In genomic region chr13:111204438-111205177, GRCh38 we compare ENCODE assay signal across 9 cellular contexts.
A peak's percentile ranks its signal among the peaks of the same experiment; 100 is the strongest.
DNase-seq lines count a peak whose midpoint lies in the region; ATAC-seq and TF ChIP-seq lines count a peak whose summit lies in the region.
"Had no signal": no experiment of that assay in that cellular context is flagged by ENCODE, and none has a peak within 500 bp of the region (broad histone marks: within the 10 kb centered on the region; RNA-seq: fewer than 3 reads in every experiment).

No MANE protein-coding gene starts in this region.

- ATAC-seq in DND-41 (ENCODE audit: insufficient read depth, low read depth) (no peak), GM21619 (IDR thresholded peaks at IDR 0.05; ENCODE audit: unreplicated experiment) (no peak)

- DNase-seq in DND-41 (no peak), RPMI7951 (ENCODE audit: low read depth) (peak; percentile 73), fibroblast of peridontal ligament (ENCODE audit: extremely low read depth) (peak; percentile 78), ovary (peak; percentile 71 to 85 (median 80)), cerebellum (ENCODE audit: low spot score) (no peak), Kasumi-1 (lab: John Stamatoyannopoulos, UW) (no peak)
- DNase-seq in central memory CD4-positive, alpha-beta T cell: no peak
- DNase-seq: NCI-H510A treated with DMSO at 0.1 percent for 48 hours had no signal

- peaks cover 98% of the 10 kb centered on the region for H3K79me2 ChIP-seq in DND-41 (ENCODE audit: insufficient read depth, low read length)

- H3K27ac ChIP-seq in DND-41 (ENCODE audit: low read length) (peak overlapping the region; percentile 63), ovary (peak overlapping the region; percentile 29 to 80)

- TF ChIP-seq CTCF in DND-41 (IDR thresholded peaks at IDR 0.05; ENCODE audit: borderline replicate concordance, extremely low read depth, low read length, poor library complexity, severe bottlenecking) (no peak), ovary (IDR thresholded peaks at IDR 0.05) (no peak)

- H3K9ac ChIP-seq in DND-41 (ENCODE audit: low read depth, low read length): no peak overlapping the region

- H3K9me3 ChIP-seq in DND-41 (ENCODE audit: insufficient read depth, low read length, severe bottlenecking) (no peaks in the 10 kb centered on the region), ovary (no peaks in the 10 kb centered on the region)

- peaks cover 52% of the 10 kb centered on the region for H3K4me1 ChIP-seq in DND-41 (ENCODE audit: insufficient read depth, low read length)
- peaks cover 18% of the 10 kb centered on the region for H3K4me1 ChIP-seq in ovary (ENCODE audit: insufficient read depth)

- 19 to 27% (median 23%) methylated on average over 16 of the region's 16 CpGs for WGBS in ovary, 3 donors

- H3K4me3 ChIP-seq in DND-41 (ENCODE audit: low read depth in 1 of 2, low read length in 2 of 2): no peak overlapping the region
- H3K4me3 ChIP-seq in ovary: no peak overlapping the region

- intact Hi-C loops in ovary (cut with DNase I): loop anchor here in 1 of 4 donors (10.0 kb wide), 1 partner anchor 50 kb away; no protein-coding TSS in a partner anchor

- no peak for TF ChIP-seq EP300 in ovary (IDR thresholded peaks at IDR 0.05)

- peaks cover 93% of the 10 kb centered on the region for H4K20me1 ChIP-seq in DND-41 (ENCODE audit: insufficient read depth, low read length)

- no peak for TF ChIP-seq POLR2A in ovary (IDR thresholded peaks at IDR 0.05)

- no peak overlapping the region for H2AFZ ChIP-seq in DND-41 (ENCODE audit: low read depth, low read length)

- H3K36me3 ChIP-seq in DND-41 (ENCODE audit: insufficient read depth, low read length): peaks cover 64% of the 10 kb centered on the region
- H3K36me3 ChIP-seq in ovary: no peaks in the 10 kb centered on the region

- no peak overlapping the region for H3K4me2 ChIP-seq in DND-41 (ENCODE audit: insufficient read depth, low read length)

- H3K27me3 ChIP-seq in DND-41 (ENCODE audit: insufficient read depth, low read length, poor library complexity): no peaks in the 10 kb centered on the region
- no peaks in the 10 kb centered on the region for H3K27me3 ChIP-seq in ovary

Comparison
In these comparisons a context has a peak if more than half of its experiments do, and no peak if none do; other contexts are left out.
1. DNase-seq: peak in RPMI7951 (single experiment), fibroblast of peridontal ligament (single experiment) and ovary (5 of 5); none in DND-41 (single experiment), cerebellum (single experiment), Kasumi-1 (0 of 2) and central memory CD4-positive, alpha-beta T cell (single experiment).